ENCODE assay signal across 15 cellular contexts in genomic region chr3:40911928-40912327, GRCh38.
DNase-seq lines count a peak whose midpoint lies in the region; ATAC-seq and TF ChIP-seq lines count a peak whose summit lies in the region.
"Had no signal": no experiment of that assay in that cellular context is flagged by ENCODE, and none has a peak within 500 bp of the region (broad histone marks: within the 10 kb centered on the region; RNA-seq: fewer than 3 reads in every experiment).

No MANE protein-coding gene starts in this region.

- H3K18ac ChIP-seq in mesenchymal stem cell (ENCODE audit: low read depth in 1 of 2, low read length in 2 of 2) = no peak overlapping the region

- DNase-seq in HuH-7 (ENCODE audit: low spot score) (peak; percentile 74), mesenchymal stem cell (no peak), esophagus muscularis mucosa (ENCODE audit: extremely low spot score) (no peak), CD1c-positive myeloid dendritic cell (ENCODE audit: extremely low spot score) (no peak), NK-92 (lab: John Stamatoyannopoulos, UW; ENCODE audit: unreplicated experiment) (no peak), hypothalamus (lab: John Stamatoyannopoulos, UW) (no peak)
- DNase-seq: AML-193; NCI-H1930; NCI-H526 treated with DMSO at 0.1 percent for 48 hours; stimulated activated naive CD8-positive, alpha-beta T cell treated with anti-CD3 and anti-CD28 coated beads, Interleukin-15, amount 100 ng/mL, for 72 hours; WERI-Rb-1 had no signal

- TF ChIP-seq CTCF in esophagus muscularis mucosa (IDR thresholded peaks at IDR 0.05) = no peak

- no peak overlapping the region for H2AFZ ChIP-seq in mesenchymal stem cell (ENCODE audit: low read depth, low read length)

- H3K4me2 ChIP-seq in mesenchymal stem cell (ENCODE audit: low read length, poor library complexity, severe bottlenecking) = no peak overlapping the region

- no peak overlapping the region for H2BK12ac ChIP-seq in mesenchymal stem cell (ENCODE audit: low read length in 2 of 2)

- H4K91ac ChIP-seq in mesenchymal stem cell (ENCODE audit: low read length) = no peak overlapping the region

- no peak overlapping the region for H2BK15ac ChIP-seq in mesenchymal stem cell (ENCODE audit: low read depth, poor library complexity, severe bottlenecking)

- H2AK5ac ChIP-seq in mesenchymal stem cell (ENCODE audit: low read length, severe bottlenecking) = no peak overlapping the region

- H3K27ac ChIP-seq in mesenchymal stem cell (ENCODE audit: low read length, poor library complexity, severe bottlenecking) = peak overlapping the region; percentile 47
- H3K27ac ChIP-seq in esophagus muscularis mucosa (replicated peaks in 1 of 4) = no peak overlapping the region
- H3K27ac ChIP-seq: gastroesophageal sphincter, WERI-Rb-1 had no signal

- H3K9ac ChIP-seq in mesenchymal stem cell (ENCODE audit: low read length) = no peak overlapping the region

- TF ChIP-seq POLR2A in esophagus muscularis mucosa (IDR thresholded peaks at IDR 0.05; ENCODE audit: low read depth) = no peak

- no peak overlapping the region for H3K23ac ChIP-seq in mesenchymal stem cell (ENCODE audit: low read length in 2 of 2)

- no peak overlapping the region for H2BK5ac ChIP-seq in mesenchymal stem cell (ENCODE audit: low read depth, low read length, poor library complexity, severe bottlenecking)

- H3K9me3 ChIP-seq in mesenchymal stem cell (ENCODE audit: control insufficient read depth, low read length) (no peaks in the 10 kb centered on the region), esophagus muscularis mucosa (no peaks in the 10 kb centered on the region)
- H3K9me3 ChIP-seq: gastroesophageal sphincter had no signal

- no peak overlapping the region for H3K4me3 ChIP-seq in mesenchymal stem cell (ENCODE audit: insufficient read depth in 1 of 2, low read depth in 1 of 2, low read length in 2 of 2)
- H3K4me3 ChIP-seq in esophagus muscularis mucosa = no peak overlapping the region
- H3K4me3 ChIP-seq: gastroesophageal sphincter had no signal

- H3K4ac ChIP-seq in mesenchymal stem cell (ENCODE audit: low read depth in 1 of 2, low read length in 2 of 2) = no peak overlapping the region

- intact Hi-C loops in esophagus muscularis mucosa (cut with DNase I) = no loop called here

- peak; percentile 81 for ATAC-seq in GM18907 (IDR thresholded peaks at IDR 0.05; ENCODE audit: unreplicated experiment)
- ATAC-seq in HG02678 (IDR thresholded peaks at IDR 0.05; ENCODE audit: unreplicated experiment) = peak; percentile 68
- ATAC-seq: gastroesophageal sphincter; Panc1; stimulated activated naive CD8-positive, alpha-beta T cell treated with anti-CD3 and anti-CD28 coated beads, Interleukin-15, amount 100 ng/mL, for 72 hours had no signal

- H3K4me1 ChIP-seq in mesenchymal stem cell (ENCODE audit: control insufficient read depth, insufficient read depth, low read depth, low read length) (peaks cover 14% of the 10 kb centered on the region), esophagus muscularis mucosa (peaks cover 0 to 7% (median 0%) of the 10 kb centered on the region in 4 donors)

- H4K8ac ChIP-seq in mesenchymal stem cell (ENCODE audit: low read length) = no peak overlapping the region

- H3K36me3 ChIP-seq in mesenchymal stem cell (ENCODE audit: control insufficient read depth in 1 of 2, insufficient read depth in 2 of 2, low read depth in 1 of 2, low read length in 2 of 2) = no peaks in the 10 kb centered on the region
- H3K36me3 ChIP-seq in esophagus muscularis mucosa = no peaks in the 10 kb centered on the region
- H3K36me3 ChIP-seq: gastroesophageal sphincter, WERI-Rb-1 had no signal

- H3K79me1 ChIP-seq in mesenchymal stem cell (replicated peaks; ENCODE audit: low read length, poor library complexity, severe bottlenecking) = no peaks in the 10 kb centered on the region

- H3K14ac ChIP-seq in mesenchymal stem cell (ENCODE audit: low read length in 2 of 2) = no peak overlapping the region

- TF ChIP-seq EP300 in esophagus muscularis mucosa (IDR thresholded peaks at IDR 0.05) = no peak

- no CpG with 5 or more reads among the region's 1 CpG for WGBS in mesenchymal stem cell
- WGBS in esophagus muscularis mucosa = 88% methylated on average over 1 of the region's 1 CpG

- no peak overlapping the region for H2BK120ac ChIP-seq in mesenchymal stem cell (ENCODE audit: low read depth, low read length)

- H3K27me3 ChIP-seq in mesenchymal stem cell (ENCODE audit: control insufficient read depth in 1 of 2, insufficient read depth in 1 of 2, low read length in 2 of 2) (no peaks in the 10 kb centered on the region), esophagus muscularis mucosa (no peaks in the 10 kb centered on the region)
- H3K27me3 ChIP-seq: gastroesophageal sphincter had no signal
